Comparison of ENCODE assay signal across 8 cellular contexts in genomic region chr5:78504726-78505431, GRCh38.
DNase-seq lines count a peak whose midpoint lies in the region; ATAC-seq and TF ChIP-seq lines count a peak whose summit lies in the region.

No MANE protein-coding gene starts in this region.

- ATAC-seq in activated T-helper 17 cell treated with anti-CD3 and anti-CD28 coated beads, Interleukin-2, amount 50 U/mL, for 72 hours (replicated peaks) = no peak
- ATAC-seq in HG03097 (IDR thresholded peaks at IDR 0.05; ENCODE audit: low FRiP score, unreplicated experiment) = no peak

- H3K27me3 Mint-ChIP-seq in osteocyte (ENCODE audit: unreplicated experiment) = no peaks in the 10 kb centered on the region
- peaks cover 43% of the 10 kb centered on the region for H3K27me3 Mint-ChIP-seq in activated T-helper 17 cell treated with anti-CD3 and anti-CD28 coated beads, Interleukin-2, amount 50 U/mL, for 72 hours

- H3K27me3 ChIP-seq in HAP-1 (ENCODE audit: low read depth) = no peaks in the 10 kb centered on the region

- H3K4me3 ChIP-seq in HAP-1 (no peak overlapping the region), foreskin fibroblast (ENCODE audit: low read depth in 1 of 2, low read length in 2 of 2) (no peak overlapping the region)

- in situ Hi-C loops in HAP-1 (cut with MboI; ENCODE audit: low sequenced_read_pairs) = no loop called here

- TF ChIP-seq CTCF in foreskin fibroblast (IDR thresholded peaks at IDR 0.05; ENCODE audit: low read depth, low read length) = no peak
- no peak for TF ChIP-seq CTCF in osteocyte (IDR thresholded peaks at IDR 0.05)

- no peaks in the 10 kb centered on the region for H3K36me3 ChIP-seq in HAP-1 (replicated peaks)

- peaks cover 28% of the 10 kb centered on the region for H3K4me1 ChIP-seq in HAP-1

- H3K27ac Mint-ChIP-seq in osteocyte (ENCODE audit: unreplicated experiment) = peak overlapping the region; percentile 87
- no peak overlapping the region for H3K27ac Mint-ChIP-seq in activated T-helper 17 cell treated with anti-CD3 and anti-CD28 coated beads, Interleukin-2, amount 50 U/mL, for 72 hours

- peaks cover 18% of the 10 kb centered on the region for H3K36me3 Mint-ChIP-seq in osteocyte (ENCODE audit: unreplicated experiment)
- H3K36me3 Mint-ChIP-seq in activated T-helper 17 cell treated with anti-CD3 and anti-CD28 coated beads, Interleukin-2, amount 50 U/mL, for 72 hours (ENCODE audit: low read depth) = no peaks in the 10 kb centered on the region

- H3K9me3 Mint-ChIP-seq in osteocyte (ENCODE audit: unreplicated experiment) = no peaks in the 10 kb centered on the region
- no peaks in the 10 kb centered on the region for H3K9me3 Mint-ChIP-seq in activated T-helper 17 cell treated with anti-CD3 and anti-CD28 coated beads, Interleukin-2, amount 50 U/mL, for 72 hours

- H3K9me3 ChIP-seq in HAP-1 = no peaks in the 10 kb centered on the region

- DNase-seq in HAP-1 (ENCODE audit: low spot score in 2 of 2) (peak; percentile 8 to 66), RKO (ENCODE audit: low spot score) (peak; percentile 65), foreskin fibroblast (peak; percentile 98 to 99), osteocyte (ENCODE audit: extremely low spot score, unreplicated experiment) (no peak), cerebellar nuclear complex (lab: John Stamatoyannopoulos, UW) (no peak)
- no peak for DNase-seq in activated CD8-positive, alpha-beta memory T cell treated with anti-CD3 and anti-CD28 coated beads, Interleukin-2, amount 50 U/mL, for 48 hours

- peaks cover 91% of the 10 kb centered on the region for H3K4me1 Mint-ChIP-seq in osteocyte (ENCODE audit: unreplicated experiment)
- H3K4me1 Mint-ChIP-seq in activated T-helper 17 cell treated with anti-CD3 and anti-CD28 coated beads, Interleukin-2, amount 50 U/mL, for 72 hours = no peaks in the 10 kb centered on the region

- peak overlapping the region; percentile 16 for H3K4me3 Mint-ChIP-seq in osteocyte (ENCODE audit: unreplicated experiment)
- no peak overlapping the region for H3K4me3 Mint-ChIP-seq in activated T-helper 17 cell treated with anti-CD3 and anti-CD28 coated beads, Interleukin-2, amount 50 U/mL, for 72 hours

Comparison
In these comparisons a context has a peak if more than half of its experiments do, and no peak if none do; other contexts are left out.
1. DNase-seq: peak in HAP-1 (2 of 2), RKO (single experiment) and foreskin fibroblast (2 of 2); none in osteocyte (single experiment), cerebellar nuclear complex (0 of 2) and activated CD8-positive, alpha-beta memory T cell treated with anti-CD3 and anti-CD28 coated beads, Interleukin-2, amount 50 U/mL, for 48 hours (single experiment).